ENCODE assay signal across 16 cellular contexts in the genomic region with DNA sequence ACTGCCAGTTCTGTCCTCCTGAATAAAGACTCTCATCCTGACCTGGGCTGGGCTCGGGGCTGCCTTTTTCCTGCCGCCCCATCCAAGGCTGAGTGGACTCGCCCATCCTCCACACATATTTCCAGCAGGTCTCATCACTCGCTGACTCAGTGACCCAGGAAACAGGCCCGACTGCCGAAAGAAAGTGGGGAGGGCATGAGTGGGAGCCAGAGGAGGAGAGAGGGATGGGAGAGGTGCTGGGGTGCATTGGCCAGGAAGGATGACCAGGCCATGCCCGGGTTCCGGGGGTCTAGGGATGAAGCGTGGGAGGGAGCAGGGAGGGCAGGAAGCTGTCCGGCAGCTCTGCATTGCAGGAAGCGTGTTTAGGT.
A peak's percentile ranks its signal among the peaks of the same experiment; 100 is the strongest.
DNase-seq lines count a peak whose midpoint lies in the region; ATAC-seq, FAIRE-seq and TF ChIP-seq lines count a peak whose summit lies in the region.
"Had no signal": no experiment of that assay in that cellular context is flagged by ENCODE, and none has a peak within 500 bp of the region (broad histone marks: within the 10 kb centered on the region; RNA-seq: fewer than 3 reads in every experiment).

No MANE protein-coding gene starts in this region.

- no peak for FAIRE-seq in bronchial epithelial cell (lab: Jason Lieb, UNC)
- FAIRE-seq: frontal cortex, GM12892 had no signal

- H3K36me3 ChIP-seq in bronchial epithelial cell (ENCODE audit: control insufficient read depth, insufficient read depth, low read length) (no peaks in the 10 kb centered on the region), osteoblast (ENCODE audit: insufficient read depth, low read length) (no peaks in the 10 kb centered on the region)
- H3K36me3 ChIP-seq: BLaER1 treated with 17β-estradiol and CSF1 and Interleukin-3, amounts not matched to agents 10 nM and 100 nM had no signal

- peaks cover 28% of the 10 kb centered on the region for H3K27me3 Mint-ChIP-seq in stimulated activated naive CD8-positive, alpha-beta T cell treated with anti-CD3 and anti-CD28 coated beads, Interleukin-15, amount 100 ng/mL, for 72 hours

- no peaks in the 10 kb centered on the region for H3K9me3 ChIP-seq in osteoblast (ENCODE audit: low read depth, low read length)
- H3K9me3 ChIP-seq: BLaER1 treated with 17β-estradiol and CSF1 and Interleukin-3, amounts not matched to agents 10 nM and 100 nM; mucosa of descending colon had no signal

- H3K27me3 ChIP-seq in bronchial epithelial cell (ENCODE audit: control insufficient read depth, insufficient read depth, low read length) (no peaks in the 10 kb centered on the region), osteoblast (ENCODE audit: insufficient read depth, low read length) (no peaks in the 10 kb centered on the region)

- H4K20me1 ChIP-seq in osteoblast (ENCODE audit: insufficient read depth, low read length) = no peaks in the 10 kb centered on the region

- H3K27ac Mint-ChIP-seq in stimulated activated naive CD8-positive, alpha-beta T cell treated with anti-CD3 and anti-CD28 coated beads, Interleukin-15, amount 100 ng/mL, for 72 hours = no peak overlapping the region
- H3K27ac Mint-ChIP-seq: activated naive CD8-positive, alpha-beta T cell treated with anti-CD3 and anti-CD28 coated beads, Interleukin-2, amount 50 U/mL, for 24 hours; progenitor cell of endocrine pancreas had no signal

- no peak for TF ChIP-seq CTCF in bronchial epithelial cell (IDR thresholded peaks at IDR 0.05; ENCODE audit: insufficient read depth, low read length, severe bottlenecking)
- no peak for TF ChIP-seq CTCF in osteoblast (IDR thresholded peaks at IDR 0.05; ENCODE audit: extremely low read depth, low read depth, low read length)

- peak overlapping the region; percentile 78 for H2AFZ ChIP-seq in osteoblast (ENCODE audit: low read length)

- DNase-seq in AG20443 (ENCODE audit: low spot score) (peak; percentile 62), LoVo (ENCODE audit: low spot score) (peak; percentile 11), bronchial epithelial cell (ENCODE audit: low read depth) (peak; percentile 67), osteoblast (ENCODE audit: insufficient read length, low spot score, missing footprints) (peak; percentile 93), HT-29 (ENCODE audit: low spot score) (no peak)
- DNase-seq in stimulated activated naive CD8-positive, alpha-beta T cell treated with anti-CD3 and anti-CD28 coated beads, Interleukin-15, amount 100 ng/mL, for 72 hours = no peak
- no peak for DNase-seq in activated naive CD4-positive, alpha-beta T cell (lab: John Stamatoyannopoulos, UW)
- DNase-seq: activated naive CD8-positive, alpha-beta T cell treated with anti-CD3 and anti-CD28 coated beads, Interleukin-2, amount 50 U/mL, for 24 hours; DND-41; mucosa of descending colon; NCI-H2081 treated with DMSO at 0.1 percent for 48 hours had no signal

- H3K4me3 ChIP-seq in bronchial epithelial cell (ENCODE audit: low read depth, low read length) (no peak overlapping the region), osteoblast (ENCODE audit: insufficient read depth, low read length) (no peak overlapping the region)
- H3K4me3 ChIP-seq: BLaER1 treated with 17β-estradiol and CSF1 and Interleukin-3, amounts not matched to agents 10 nM and 100 nM; mucosa of descending colon had no signal

- H3K4me2 ChIP-seq in osteoblast (ENCODE audit: insufficient read depth, low read length) = peak overlapping the region; percentile 46
- H3K4me2 ChIP-seq: BLaER1 treated with 17β-estradiol and CSF1 and Interleukin-3, amounts not matched to agents 10 nM and 100 nM had no signal

- H3K4me1 ChIP-seq in osteoblast (ENCODE audit: insufficient read depth, low read length) = peaks cover 11% of the 10 kb centered on the region

- no peak overlapping the region for H3K4me3 Mint-ChIP-seq in stimulated activated naive CD8-positive, alpha-beta T cell treated with anti-CD3 and anti-CD28 coated beads, Interleukin-15, amount 100 ng/mL, for 72 hours
- H3K4me3 Mint-ChIP-seq: activated naive CD8-positive, alpha-beta T cell treated with anti-CD3 and anti-CD28 coated beads, Interleukin-2, amount 50 U/mL, for 24 hours had no signal

- no peaks in the 10 kb centered on the region for H3K79me2 ChIP-seq in osteoblast (ENCODE audit: insufficient read depth, low read length)

- no peak for ATAC-seq in stimulated activated naive CD8-positive, alpha-beta T cell treated with anti-CD3 and anti-CD28 coated beads, Interleukin-15, amount 100 ng/mL, for 72 hours
- no peak for ATAC-seq in HG02870 (IDR thresholded peaks at IDR 0.05; ENCODE audit: unreplicated experiment)
- ATAC-seq: activated naive CD8-positive, alpha-beta T cell treated with anti-CD3 and anti-CD28 coated beads, Interleukin-2, amount 50 U/mL, for 24 hours; mucosa of descending colon had no signal

- H3K9me3 Mint-ChIP-seq in stimulated activated naive CD8-positive, alpha-beta T cell treated with anti-CD3 and anti-CD28 coated beads, Interleukin-15, amount 100 ng/mL, for 72 hours = no peaks in the 10 kb centered on the region
- H3K9me3 Mint-ChIP-seq: activated naive CD8-positive, alpha-beta T cell treated with anti-CD3 and anti-CD28 coated beads, Interleukin-2, amount 50 U/mL, for 24 hours had no signal

- H3K4me1 Mint-ChIP-seq in stimulated activated naive CD8-positive, alpha-beta T cell treated with anti-CD3 and anti-CD28 coated beads, Interleukin-15, amount 100 ng/mL, for 72 hours = no peaks in the 10 kb centered on the region
- H3K4me1 Mint-ChIP-seq: activated naive CD8-positive, alpha-beta T cell treated with anti-CD3 and anti-CD28 coated beads, Interleukin-2, amount 50 U/mL, for 24 hours had no signal

- peak overlapping the region; percentile 64 for H3K27ac ChIP-seq in osteoblast (ENCODE audit: low read depth, low read length)
- H3K27ac ChIP-seq: BLaER1 treated with 17β-estradiol and CSF1 and Interleukin-3, amounts not matched to agents 10 nM and 100 nM had no signal

Comparison
In these comparisons a context has a peak if more than half of its experiments do, and no peak if none do; other contexts are left out.
1. DNase-seq: peak in AG20443 (single experiment), LoVo (single experiment), bronchial epithelial cell (single experiment) and osteoblast (single experiment); none in stimulated activated naive CD8-positive, alpha-beta T cell treated with anti-CD3 and anti-CD28 coated beads, Interleukin-15, amount 100 ng/mL, for 72 hours (0 of 2), HT-29 (single experiment) and activated naive CD4-positive, alpha-beta T cell (0 of 4).